In the genomic region with DNA sequence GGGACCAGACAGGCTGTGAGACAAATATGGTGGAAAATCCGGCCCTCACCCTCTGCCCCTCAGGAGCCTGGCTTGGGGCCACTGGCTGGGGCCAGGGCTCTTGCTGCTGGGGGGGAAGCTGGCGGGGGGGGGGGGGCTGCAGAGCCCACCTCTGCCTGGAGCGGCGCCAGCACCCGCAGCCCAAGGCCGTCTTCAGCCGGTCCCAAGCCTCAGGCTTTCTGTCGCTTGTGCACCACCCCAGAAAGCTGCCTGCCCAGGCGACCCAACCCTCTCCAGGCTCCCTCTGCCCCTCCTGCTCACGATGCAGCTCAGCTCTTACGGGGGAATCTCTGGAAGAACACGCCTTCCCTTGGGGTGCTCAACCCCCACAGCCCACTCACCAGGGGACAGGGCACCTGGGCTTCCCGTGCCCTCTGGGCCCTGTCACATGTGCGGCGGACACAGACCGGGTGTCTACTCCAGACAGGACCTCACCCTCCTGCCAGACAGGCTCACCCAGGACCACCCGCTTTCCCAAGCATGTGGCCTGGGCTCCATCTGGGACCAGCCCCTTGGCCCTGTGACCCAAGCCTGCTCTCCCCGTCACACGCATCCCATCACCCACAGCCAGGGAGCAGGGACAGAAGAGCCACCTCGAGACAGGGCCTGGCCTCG, we compare ENCODE assay signal across 14 cellular contexts. TPM values are rescaled to one million over a fixed set of nuclear protein-coding genes. Genes with fewer than 3 reads are reported as not detected.
DNase-seq lines count a peak whose midpoint lies in the region; ATAC-seq and TF ChIP-seq lines count a peak whose summit lies in the region.
"Had no signal": no experiment of that assay in that cellular context is flagged by ENCODE, and none has a peak within 500 bp of the region (broad histone marks: within the 10 kb centered on the region; RNA-seq: fewer than 3 reads in every experiment).

No MANE protein-coding gene starts in this region.

- no peaks in the 10 kb centered on the region for H3K27me3 ChIP-seq in heart right ventricle
- H3K27me3 ChIP-seq in naive thymus-derived CD4-positive, alpha-beta T cell (ENCODE audit: control insufficient read depth in 2 of 2, insufficient read depth in 2 of 2, low read length in 2 of 2), result no peaks in the 10 kb centered on the region
- H3K27me3 ChIP-seq in upper lobe of right lung, result no peaks in the 10 kb centered on the region
- no peaks in the 10 kb centered on the region for H3K27me3 ChIP-seq in CD8-positive, alpha-beta memory T cell (ENCODE audit: insufficient read depth, low read length, poor library complexity, severe bottlenecking)
- H3K27me3 ChIP-seq: ovary had no signal

- peaks cover 0 to 48% (median 0%) of the 10 kb centered on the region in 9 donors for H3K4me1 ChIP-seq in heart right ventricle
- peaks cover 0 to 10% of the 10 kb centered on the region in 2 donors for H3K4me1 ChIP-seq in naive thymus-derived CD4-positive, alpha-beta T cell (ENCODE audit: control insufficient read depth in 2 of 2, insufficient read depth in 2 of 2, low read length in 2 of 2)
- peaks cover 9% of the 10 kb centered on the region for H3K4me1 ChIP-seq in upper lobe of right lung
- peaks cover 6% of the 10 kb centered on the region for H3K4me1 ChIP-seq in CD8-positive, alpha-beta memory T cell (ENCODE audit: insufficient read depth, low read length)

- intact Hi-C loops in heart right ventricle (cut with DNase I) (no loop called here), left ventricle myocardium superior (cut with micrococcal nuclease) (no loop called here), upper lobe of right lung (cut with DNase I) (no loop called here)
- intact Hi-C loops in naive thymus-derived CD4-positive, alpha-beta T cell (cut with micrococcal nuclease), result loop anchor here (1.0 to 5.0 kb wide), 2 partner anchors 77 to 102 kb away; a partner anchor contains a TSS

- H3K9me3 ChIP-seq in heart right ventricle (no peaks in the 10 kb centered on the region), upper lobe of right lung (no peaks in the 10 kb centered on the region)
- no peaks in the 10 kb centered on the region for H3K9me3 ChIP-seq in naive thymus-derived CD4-positive, alpha-beta T cell (ENCODE audit: control insufficient read depth in 2 of 3, low read length in 3 of 3)
- no peaks in the 10 kb centered on the region for H3K9me3 ChIP-seq in CD8-positive, alpha-beta memory T cell (ENCODE audit: low read length)
- H3K9me3 ChIP-seq: ovary had no signal

- H3K27ac ChIP-seq in heart right ventricle, result peak overlapping the region in 5 of 10 donors; percentile 9 to 86 (median 25)
- H3K27ac ChIP-seq in naive thymus-derived CD4-positive, alpha-beta T cell (ENCODE audit: low read depth, low read length), result peak overlapping the region; percentile 57
- peak overlapping the region; percentile 59 for H3K27ac ChIP-seq in upper lobe of right lung
- no peak overlapping the region for H3K27ac ChIP-seq in CD8-positive, alpha-beta memory T cell (ENCODE audit: low read depth, low read length)

- CTCF ChIA-PET in naive thymus-derived CD4-positive, alpha-beta T cell (lab: Charles Lee), result no interaction called here
- CTCF ChIA-PET in CD8-positive, alpha-beta memory T cell (lab: Charles Lee), result interaction anchor here (0.7 kb wide), 1 partner anchor 85 kb away, joined by 3 read pairs; no protein-coding TSS in a partner anchor

- ATAC-seq in heart right ventricle, result no peak
- no peak for ATAC-seq in left ventricle myocardium superior
- no peak for ATAC-seq in naive thymus-derived CD4-positive, alpha-beta T cell
- no peak for ATAC-seq in upper lobe of right lung
- ATAC-seq: GM12878 had no signal

- 84% methylated on average over 21 of the region's 21 CpGs for WGBS in heart right ventricle, 2 donors

- no peaks in the 10 kb centered on the region for H3K36me3 Mint-ChIP-seq in activated naive CD8-positive, alpha-beta T cell treated with anti-CD3 and anti-CD28 coated beads for 36 hours
- H3K36me3 Mint-ChIP-seq in naive thymus-derived CD4-positive, alpha-beta T cell, result peaks cover 0 to 7% (median 2%) of the 10 kb centered on the region in 5 donors
- H3K36me3 Mint-ChIP-seq in CD8-positive, alpha-beta memory T cell, result peaks cover 0 to 1% (median 0%) of the 10 kb centered on the region in 3 donors

- peak overlapping the region; percentile 69 for H3K4me3 Mint-ChIP-seq in activated naive CD8-positive, alpha-beta T cell treated with anti-CD3 and anti-CD28 coated beads for 36 hours
- H3K4me3 Mint-ChIP-seq in naive thymus-derived CD4-positive, alpha-beta T cell, result peak overlapping the region in 9 of 10 donors; percentile 82 to 90 (median 86)
- peak overlapping the region in 3 of 7 donors; percentile 70 to 89 (median 86) for H3K4me3 Mint-ChIP-seq in CD8-positive, alpha-beta memory T cell

- peak overlapping the region; percentile 88 for H3K27ac Mint-ChIP-seq in activated naive CD8-positive, alpha-beta T cell treated with anti-CD3 and anti-CD28 coated beads for 36 hours
- H3K27ac Mint-ChIP-seq in naive thymus-derived CD4-positive, alpha-beta T cell, result peak overlapping the region in 8 of 9 donors; percentile 8 to 96 (median 92)
- peak overlapping the region in 4 of 8 donors; percentile 66 to 92 (median 78) for H3K27ac Mint-ChIP-seq in CD8-positive, alpha-beta memory T cell

- H3K4me1 Mint-ChIP-seq in activated naive CD8-positive, alpha-beta T cell treated with anti-CD3 and anti-CD28 coated beads for 36 hours, result peaks cover 28% of the 10 kb centered on the region
- H3K4me1 Mint-ChIP-seq in naive thymus-derived CD4-positive, alpha-beta T cell, result peaks cover 22 to 51% (median 33%) of the 10 kb centered on the region in 7 donors
- H3K4me1 Mint-ChIP-seq in CD8-positive, alpha-beta memory T cell, result peaks cover 9 to 25% (median 23%) of the 10 kb centered on the region in 3 donors

- DNase-seq in heart right ventricle, result peak in 1 of 2 donors; percentile 12
- DNase-seq in left ventricle myocardium superior, result no peak
- no peak for DNase-seq in activated naive CD8-positive, alpha-beta T cell treated with anti-CD3 and anti-CD28 coated beads for 36 hours
- peak in 1 of 9 donors; percentile 6 for DNase-seq in naive thymus-derived CD4-positive, alpha-beta T cell
- DNase-seq in upper lobe of right lung, result no peak
- no peak for DNase-seq in CD8-positive, alpha-beta memory T cell
- no peak for DNase-seq in stimulated activated naive CD4-positive, alpha-beta T cell (lab: John Stamatoyannopoulos, UW)
- no peak for DNase-seq in activated CD4-positive, CD25-positive, alpha-beta regulatory T cell (lab: John Stamatoyannopoulos, UW)
- DNase-seq: NCI-H1436, NCI-H526 treated with DMSO at 0.1 percent for 48 hours had no signal

- H3K36me3 ChIP-seq in heart right ventricle (no peaks in the 10 kb centered on the region), upper lobe of right lung (no peaks in the 10 kb centered on the region)
- H3K36me3 ChIP-seq in naive thymus-derived CD4-positive, alpha-beta T cell (ENCODE audit: control insufficient read depth in 2 of 3, insufficient read depth in 3 of 3, low read length in 3 of 3), result no peaks in the 10 kb centered on the region
- H3K36me3 ChIP-seq in CD8-positive, alpha-beta memory T cell (ENCODE audit: insufficient read depth, low read length), result no peaks in the 10 kb centered on the region
- H3K36me3 ChIP-seq: ovary had no signal

- H3K27me3 Mint-ChIP-seq in activated naive CD8-positive, alpha-beta T cell treated with anti-CD3 and anti-CD28 coated beads for 36 hours, result no peaks in the 10 kb centered on the region
- H3K27me3 Mint-ChIP-seq in naive thymus-derived CD4-positive, alpha-beta T cell, result no peaks in the 10 kb centered on the region
- H3K27me3 Mint-ChIP-seq in CD8-positive, alpha-beta memory T cell, result peaks cover 0 to 3% of the 10 kb centered on the region in 2 donors

- POLR2A ChIA-PET in naive thymus-derived CD4-positive, alpha-beta T cell (lab: Charles Lee), result no interaction called here
- POLR2A ChIA-PET in CD8-positive, alpha-beta memory T cell (lab: Charles Lee), result no interaction called here

- TF ChIP-seq CTCF in heart right ventricle (IDR thresholded peaks at IDR 0.05) (no peak), upper lobe of right lung (IDR thresholded peaks at IDR 0.05) (no peak)

- H3K9me3 Mint-ChIP-seq in activated naive CD8-positive, alpha-beta T cell treated with anti-CD3 and anti-CD28 coated beads for 36 hours, result no peaks in the 10 kb centered on the region
- peaks cover 0 to 2% (median 0%) of the 10 kb centered on the region in 11 donors for H3K9me3 Mint-ChIP-seq in naive thymus-derived CD4-positive, alpha-beta T cell
- H3K9me3 Mint-ChIP-seq in CD8-positive, alpha-beta memory T cell, result no peaks in the 10 kb centered on the region

- H3K4me3 ChIP-seq in heart right ventricle (peak overlapping the region in 7 of 10 donors; percentile 34 to 51 (median 43)), upper lobe of right lung (peak overlapping the region; percentile 43)
- H3K4me3 ChIP-seq in naive thymus-derived CD4-positive, alpha-beta T cell (ENCODE audit: low read length), result no peak overlapping the region
- no peak overlapping the region for H3K4me3 ChIP-seq in CD8-positive, alpha-beta memory T cell (ENCODE audit: low read length)
- H3K4me3 ChIP-seq: GM12878, K562, lung had no signal

RNA-seq across cellular contexts. Expression of a gene that starts 43.9 kb away (rescaled TPM):
- total RNA-seq in heart right ventricle (10 to 100 TPM in 9 of 10 donors, 1 to 10 TPM in 1; 9.4 to 78.9 (median 32.6) TPM), left ventricle myocardium superior (45.2 TPM), upper lobe of right lung (1.7 TPM)
- polyA plus RNA-seq in heart right ventricle, result 10 to 100 TPM in 1 of 2 donors, 1 to 10 TPM in 1; 2.4 to 19.2 TPM
- 10 to 100 TPM; 19.9 to 22.2 TPM for total RNA-seq in activated naive CD8-positive, alpha-beta T cell treated with anti-CD3 and anti-CD28 coated beads for 36 hours
- 10 to 100 TPM in 2 of 5 experiments, 1 to 10 TPM in 2, under 1 TPM in 1; 0.66 to 60.0 (median 9.4) TPM for total RNA-seq in naive thymus-derived CD4-positive, alpha-beta T cell
- 10 to 100 TPM in 1 of 2 donors, under 1 TPM in 1; 0.35 to 18.2 TPM for polyA plus RNA-seq in naive thymus-derived CD4-positive, alpha-beta T cell
- total RNA-seq in CD8-positive, alpha-beta memory T cell, result 1 to 10 TPM; 3.2 to 3.3 TPM
- polyA plus RNA-seq in CD8-positive, alpha-beta memory T cell, result not detected
- total RNA-seq: K562 had no signal

Comparison
In these comparisons a context has a peak if more than half of its experiments do, and no peak if none do; other contexts are left out.
1. H3K4me3 ChIP-seq: peak in heart right ventricle (7 of 10) and upper lobe of right lung (single experiment); none in naive thymus-derived CD4-positive, alpha-beta T cell (single experiment) and CD8-positive, alpha-beta memory T cell (single experiment).
2. intact Hi-C loops: an anchor here in naive thymus-derived CD4-positive, alpha-beta T cell (1.0 to 5.0 kb wide); none called in heart right ventricle, left ventricle myocardium superior and upper lobe of right lung.